ENCODE assay signal across 9 cellular contexts in genomic region chr6:24493945-24494725, GRCh38. TPM values are rescaled to one million over a fixed set of nuclear protein-coding genes. Genes with fewer than 3 reads are reported as not detected.
DNase-seq lines count a peak whose midpoint lies in the region; ATAC-seq and TF ChIP-seq lines count a peak whose summit lies in the region.
"Had no signal": no experiment of that assay in that cellular context is flagged by ENCODE, and none has a peak within 500 bp of the region (broad histone marks: within the 10 kb centered on the region; RNA-seq: fewer than 3 reads in every experiment).

No MANE protein-coding gene starts in this region.

- 20 to 23% methylated on average over 24 of the region's 24 CpGs for WGBS in esophagus, 2 donors

- no peaks in the 10 kb centered on the region for H4K20me1 ChIP-seq in OCI-LY1 (ENCODE audit: insufficient read depth, low read length)

- peak overlapping the region; percentile 92 for H3K4me2 ChIP-seq in OCI-LY1 (ENCODE audit: low read length)

- H3K27ac ChIP-seq in cardiac muscle cell (no peak overlapping the region), OCI-LY1 (ENCODE audit: low read depth, low read length, poor library complexity, severe bottlenecking) (peak overlapping the region; percentile 91), esophagus (ENCODE audit: low read depth in 2 of 2, low read length in 1 of 2) (peak overlapping the region in 1 of 2 donors; percentile 74)
- H3K27ac ChIP-seq: epithelial cell of prostate had no signal

- H3K9ac ChIP-seq in OCI-LY1 (ENCODE audit: low read length), result peak overlapping the region; percentile 74

- peaks cover 3% of the 10 kb centered on the region; the same call in 1 of the 2 replicates for H3K79me2 ChIP-seq in OCI-LY1 (ENCODE audit: insufficient read depth, low read length)

- H3K4me1 ChIP-seq in cardiac muscle cell (ENCODE audit: low read depth) (peaks cover 5% of the 10 kb centered on the region), OCI-LY1 (ENCODE audit: insufficient read depth, low read length, severe bottlenecking) (peaks cover 52% of the 10 kb centered on the region), esophagus (ENCODE audit: control insufficient read depth in 2 of 2, insufficient read depth in 2 of 2, low read length in 1 of 2) (peaks cover 0 to 5% of the 10 kb centered on the region in 2 donors)

- H3K36me3 ChIP-seq in cardiac muscle cell, result no peaks in the 10 kb centered on the region
- peaks cover 22% of the 10 kb centered on the region for H3K36me3 ChIP-seq in OCI-LY1 (ENCODE audit: insufficient read depth, low read length)
- H3K36me3 ChIP-seq in esophagus (ENCODE audit: control insufficient read depth in 2 of 2, insufficient read depth in 2 of 2, low read length in 1 of 2), result peaks cover 0 to under 1% of the 10 kb centered on the region in 2 donors

- peak overlapping the region; percentile 66 for H3K4me3 ChIP-seq in cardiac muscle cell
- H3K4me3 ChIP-seq in OCI-LY1 (ENCODE audit: low read depth, low read length, poor library complexity, severe bottlenecking), result peak overlapping the region; percentile 69
- peak overlapping the region; percentile 69 to 79 for H3K4me3 ChIP-seq in esophagus (ENCODE audit: low read depth in 1 of 2, low read length in 2 of 2)
- peak overlapping the region; percentile 57 for H3K4me3 ChIP-seq in retinal pigment epithelial cell (ENCODE audit: low read length)

- TF ChIP-seq CTCF in cardiac muscle cell (IDR thresholded peaks at IDR 0.05; ENCODE audit: low read depth, low read length) (no peak), OCI-LY1 (IDR thresholded peaks at IDR 0.05; ENCODE audit: low read length) (no peak), retinal pigment epithelial cell (conservative IDR thresholded peaks at IDR 0.05; ENCODE audit: low read depth, low read length) (no peak)

- H3K9me2 ChIP-seq in OCI-LY1 (ENCODE audit: low read depth, low read length), result no peaks in the 10 kb centered on the region

- no peak for ATAC-seq in left ventricle myocardium superior
- ATAC-seq in HG02571 (IDR thresholded peaks at IDR 0.05; ENCODE audit: unreplicated experiment), result no peak

- intact Hi-C loops in left ventricle myocardium superior (cut with micrococcal nuclease), result no loop called here

- peaks cover 11% of the 10 kb centered on the region for H3K27me3 ChIP-seq in cardiac muscle cell
- H3K27me3 ChIP-seq in OCI-LY1 (ENCODE audit: insufficient read depth, low read length), result no peaks in the 10 kb centered on the region
- no peaks in the 10 kb centered on the region for H3K27me3 ChIP-seq in esophagus (ENCODE audit: control insufficient read depth in 1 of 2, insufficient read depth in 2 of 2, low read length in 2 of 2)

- H3K9me3 ChIP-seq in cardiac muscle cell (ENCODE audit: low read depth) (no peaks in the 10 kb centered on the region), OCI-LY1 (ENCODE audit: low read length) (no peaks in the 10 kb centered on the region), esophagus (ENCODE audit: control insufficient read depth in 2 of 2, insufficient read depth in 1 of 2, low read depth in 1 of 2, low read length in 1 of 2) (no peaks in the 10 kb centered on the region)

- DNase-seq in cardiac muscle cell (ENCODE audit: low read depth in 1 of 2, low spot score in 1 of 2) (no peak), left ventricle myocardium superior (no peak), retinal pigment epithelial cell (ENCODE audit: low read depth) (no peak), dermis blood vessel endothelial cell (no peak), CD1c-positive myeloid dendritic cell (ENCODE audit: extremely low spot score) (no peak)

- H2AFZ ChIP-seq in OCI-LY1 (ENCODE audit: low read length), result peak overlapping the region; percentile 36

- H3F3A ChIP-seq in OCI-LY1 (ENCODE audit: insufficient read depth, low read length), result no peaks in the 10 kb centered on the region

RNA-seq across cellular contexts. Expression of gene ALDH5A1, which starts 0.6 kb away (rescaled TPM):
- total RNA-seq in cardiac muscle cell (15.0 and 16.1 TPM in 2 replicates), left ventricle myocardium superior (31.2 TPM), dermis blood vessel endothelial cell (1.0 and 1.2 TPM in 2 replicates)
- polyA plus RNA-seq in cardiac muscle cell (10.4 and 21.6 TPM in 2 replicates), esophagus (1 to 10 TPM; 2.2 to 3.6 TPM)

RNA-seq across cellular contexts. Expression of gene GPLD1, which starts 4.8 kb away (rescaled TPM):
- 1.1 and 4.8 TPM in 2 replicates for total RNA-seq in cardiac muscle cell
- polyA plus RNA-seq in cardiac muscle cell, result 0.39 and 3.6 TPM in 2 replicates
- 1.1 TPM for total RNA-seq in left ventricle myocardium superior
- under 1 TPM; 0.16 to 0.29 TPM for polyA plus RNA-seq in esophagus
- total RNA-seq in dermis blood vessel endothelial cell, result 0.05 and 0.17 TPM in 2 replicates
